In genomic region chr1:153223040-153223891, GRCh38 we compare ENCODE assay signal across 8 cellular contexts. TPM values are rescaled to one million over a fixed set of nuclear protein-coding genes. Genes with fewer than 3 reads are reported as not detected.
DNase-seq lines count a peak whose midpoint lies in the region; ATAC-seq and TF ChIP-seq lines count a peak whose summit lies in the region.
"Not testable (repeated sequence)": the region's sequence is repeated elsewhere in the genome, so short reads cannot be mapped to it uniquely, and the experiment has no call there.

No MANE protein-coding gene starts in this region.

- H3K9me3 ChIP-seq in BLaER1, right lobe of liver: not testable (repeated sequence)

- not testable (repeated sequence) for H3K9ac ChIP-seq in BLaER1

- not testable (repeated sequence) for H3K36me3 ChIP-seq in BLaER1, right lobe of liver

- TF ChIP-seq POLR2A in right lobe of liver (IDR thresholded peaks at IDR 0.05): not testable (repeated sequence)

- not testable (repeated sequence) for H3K27ac ChIP-seq in BLaER1, right lobe of liver

- ATAC-seq in GM19438 (IDR thresholded peaks at IDR 0.05; ENCODE audit: low read depth, unreplicated experiment) (peak; percentile 91), right lobe of liver (peak; percentile 93 to 98 (median 96))

- WGBS in right lobe of liver (ENCODE audit: insufficient coverage, low coverage, low lambda C conversion rate, missing lambda C conversion rate): 31% methylated on average over 16 of the region's 16 CpGs

- peaks cover 24% of the 10 kb centered on the region for H3K4me1 ChIP-seq in BLaER1
- not testable (repeated sequence) for H3K4me1 ChIP-seq in right lobe of liver

- intact Hi-C loops in right lobe of liver (cut with DNase I): not testable (repeated sequence)

- H3K4me3 ChIP-seq in BLaER1, right lobe of liver: not testable (repeated sequence)

- not testable (repeated sequence) for H3K27me3 ChIP-seq in BLaER1, right lobe of liver

- peak; percentile 74 for DNase-seq in HT1080 (ENCODE audit: low read depth)
- DNase-seq in NCI-H82 treated with DMSO at 0.1 percent for 48 hours (lab: John Stamatoyannopoulos, UW; ENCODE audit: unreplicated experiment): peak; percentile 42
- DNase-seq in activated CD4-positive, alpha-beta T cell treated with anti-CD3 and anti-CD28 coated beads, Interleukin-2, amount 50 U/mL, for 4 hours: peak; percentile 23 to 25
- DNase-seq in dermis blood vessel endothelial cell: peak; percentile 63
- peak; percentile 59 to 75 (median 68) for DNase-seq in right lobe of liver
- DNase-seq in stimulated activated CD4-positive, alpha-beta T cell treated with anti-CD3 and anti-CD28 coated beads, Interleukin-4, amount 100 ng/mL, for 1 hour: peak; percentile 50

- not testable (repeated sequence) for H4K20me1 ChIP-seq in BLaER1

- H3K4me2 ChIP-seq in BLaER1: 0 out of 2 replicates have a peak overlapping the region, but pooled peaks have one; percentile 11

- TF ChIP-seq CTCF in right lobe of liver (IDR thresholded peaks at IDR 0.05): peak; percentile 58 to 78 (median 70)

RNA-seq across cellular contexts. Expression of gene PRR9, which starts 5.9 kb away (rescaled TPM):
- 1.3 and 2.0 TPM in 2 replicates for total RNA-seq in HT1080 (2014; rRNA removed; shearing (Covaris generic))
- 0.33 and 0.41 TPM in 2 replicates for polyA plus RNA-seq in HT1080 (2015; cell fraction: cytosol; rRNA removed)
- polyA plus RNA-seq in HT1080 (2015; cell fraction: nucleus; rRNA removed): 0.27 TPM in 1 of 2 replicates, not detected in the other
- total RNA-seq in dermis blood vessel endothelial cell: not detected in 2 replicates
- not detected for total RNA-seq in right lobe of liver

RNA-seq across cellular contexts. Expression of gene LELP1, which starts 20.0 kb away (rescaled TPM):
- not detected in 2 replicates for total RNA-seq in HT1080 (2014; rRNA removed; shearing (Covaris generic))
- not detected in 2 replicates for polyA plus RNA-seq in HT1080 (2015; cell fraction: cytosol; rRNA removed)
- polyA plus RNA-seq in HT1080 (2015; cell fraction: nucleus; rRNA removed): not detected in 2 replicates
- not detected in 2 replicates for total RNA-seq in dermis blood vessel endothelial cell
- not detected for total RNA-seq in right lobe of liver

RNA-seq across cellular contexts. Expression of gene LORICRIN, which starts 36.2 kb away (rescaled TPM):
- not detected in 2 replicates for total RNA-seq in HT1080 (2014; rRNA removed; shearing (Covaris generic))
- not detected in 2 replicates for polyA plus RNA-seq in HT1080 (2015; cell fraction: cytosol; rRNA removed)
- polyA plus RNA-seq in HT1080 (2015; cell fraction: nucleus; rRNA removed): not detected in 2 replicates
- total RNA-seq in dermis blood vessel endothelial cell: not detected in 2 replicates
- not detected for total RNA-seq in right lobe of liver

Comparison
In these comparisons a context has a peak if more than half of its experiments do, and no peak if none do; other contexts are left out.
1. DNase-seq: peak in every context shown above with its lines; median percentile 74 in HT1080; 68 in right lobe of liver; 63 in dermis blood vessel endothelial cell; 50 in stimulated activated CD4-positive, alpha-beta T cell treated with anti-CD3 and anti-CD28 coated beads, Interleukin-4, amount 100 ng/mL, for 1 hour; 42 in NCI-H82 treated with DMSO at 0.1 percent for 48 hours; 24 in activated CD4-positive, alpha-beta T cell treated with anti-CD3 and anti-CD28 coated beads, Interleukin-2, amount 50 U/mL, for 4 hours.